ENCODE assay signal across 8 cellular contexts in genomic region chr4:105145913-105146285, GRCh38. TPM values are rescaled to one million over a fixed set of nuclear protein-coding genes. Genes with fewer than 3 reads are reported as not detected.
DNase-seq lines count a peak whose midpoint lies in the region; ATAC-seq and TF ChIP-seq lines count a peak whose summit lies in the region.

No MANE protein-coding gene starts in this region.

- peaks cover 5% of the 10 kb centered on the region for H3K27me3 Mint-ChIP-seq in T-helper 2 cell treated with Interferon-gamma antibody and Interleukin-4, amounts not matched to agents 5 μg/mL and 100 μg/mL, for 36 hours (ENCODE audit: low read depth)

- H3K9me3 Mint-ChIP-seq in T-helper 2 cell treated with Interferon-gamma antibody and Interleukin-4, amounts not matched to agents 5 μg/mL and 100 μg/mL, for 36 hours: no peaks in the 10 kb centered on the region

- H3K4me3 ChIP-seq in lower lobe of right lung: peak overlapping the region; percentile 78

- no peaks in the 10 kb centered on the region for H3K27me3 ChIP-seq in lower lobe of right lung (ENCODE audit: low read depth)

- peaks cover 28% of the 10 kb centered on the region for H3K4me1 ChIP-seq in lower lobe of right lung

- no peaks in the 10 kb centered on the region for H3K36me3 ChIP-seq in lower lobe of right lung

- H3K27ac Mint-ChIP-seq in T-helper 2 cell treated with Interferon-gamma antibody and Interleukin-4, amounts not matched to agents 5 μg/mL and 100 μg/mL, for 36 hours: peak overlapping the region; percentile 87

- H3K27ac ChIP-seq in lower lobe of right lung: peak overlapping the region; percentile 89

- peaks cover 32% of the 10 kb centered on the region for H3K4me1 Mint-ChIP-seq in T-helper 2 cell treated with Interferon-gamma antibody and Interleukin-4, amounts not matched to agents 5 μg/mL and 100 μg/mL, for 36 hours (ENCODE audit: low read depth)

- H3K36me3 Mint-ChIP-seq in T-helper 2 cell treated with Interferon-gamma antibody and Interleukin-4, amounts not matched to agents 5 μg/mL and 100 μg/mL, for 36 hours (ENCODE audit: low read depth): no peaks in the 10 kb centered on the region

- TF ChIP-seq CTCF in lower lobe of right lung (IDR thresholded peaks at IDR 0.05): no peak

- ATAC-seq in HG03064 (IDR thresholded peaks at IDR 0.05; ENCODE audit: low read depth, unreplicated experiment): peak; percentile 14
- peak; percentile 34 to 66 for ATAC-seq in lower lobe of right lung

- intact Hi-C loops in lower lobe of right lung (cut with DNase I): no loop called here

- no peaks in the 10 kb centered on the region for H3K9me3 ChIP-seq in lower lobe of right lung

- DNase-seq in NCI-H1092 treated with DMSO at 0.1 percent for 48 hours (lab: John Stamatoyannopoulos, UW) (peak; percentile 46), NCI-H1092 (lab: John Stamatoyannopoulos, UW) (no peak), cerebellar cortex (ENCODE audit: low spot score) (peak; percentile 28), lower lobe of right lung (peak; percentile 64), SIG-M5 (lab: John Stamatoyannopoulos, UW) (no peak)
- DNase-seq in T-helper 2 cell treated with Interferon-gamma antibody and Interleukin-4, amounts not matched to agents 5 μg/mL and 100 μg/mL, for 36 hours (ENCODE audit: low spot score): peak; percentile 45
- DNase-seq in stimulated activated naive CD4-positive, alpha-beta T cell (lab: John Stamatoyannopoulos, UW): peak in 5 of 6 experiments; percentile 17 to 55 (median 38)

- peak overlapping the region; percentile 94 for H3K4me3 Mint-ChIP-seq in T-helper 2 cell treated with Interferon-gamma antibody and Interleukin-4, amounts not matched to agents 5 μg/mL and 100 μg/mL, for 36 hours

RNA-seq across cellular contexts. Expression of gene TET2, which starts 0.8 kb away (rescaled TPM):
- total RNA-seq in lower lobe of right lung: 37.3 TPM

Comparison
In these comparisons a context has a peak if more than half of its experiments do, and no peak if none do; other contexts are left out.
1. DNase-seq: peak in NCI-H1092 treated with DMSO at 0.1 percent for 48 hours (single experiment), T-helper 2 cell treated with Interferon-gamma antibody and Interleukin-4, amounts not matched to agents 5 μg/mL and 100 μg/mL, for 36 hours (single experiment), cerebellar cortex (single experiment), lower lobe of right lung (single experiment) and stimulated activated naive CD4-positive, alpha-beta T cell (5 of 6); none in NCI-H1092 (single experiment) and SIG-M5 (single experiment).